In genomic region chr3:86788371-86788770, GRCh38 we compare ENCODE assay signal across 20 cellular contexts.
DNase-seq lines count a peak whose midpoint lies in the region; FAIRE-seq and TF ChIP-seq lines count a peak whose summit lies in the region.
"Had no signal": no experiment of that assay in that cellular context is flagged by ENCODE, and none has a peak within 500 bp of the region (broad histone marks: within the 10 kb centered on the region; RNA-seq: fewer than 3 reads in every experiment).

No MANE protein-coding gene starts in this region.

- DNase-seq in SJCRH30 (no peak), choroid plexus epithelial cell (ENCODE audit: low read depth) (peak; percentile 26), osteoblast (ENCODE audit: insufficient read length, low spot score, missing footprints) (no peak), NCI-H2081 treated with DMSO at 0.1 percent for 48 hours (lab: John Stamatoyannopoulos, UW) (no peak), iPS-NIHi7 (ENCODE audit: extremely low spot score) (no peak), superior temporal gyrus (ENCODE audit: extremely low spot score) (no peak), D721Med (ENCODE audit: insufficient read length, low spot score) (no peak)
- DNase-seq: CD4-positive, CD25-positive, alpha-beta regulatory T cell; DMS79; NCI-H1105; NCI-H1694; NCI-H2081; NCI-H446 treated with DMSO at 0.1 percent for 48 hours; NCI-H526 treated with DMSO at 0.1 percent for 48 hours; OCI-M1 had no signal

- FAIRE-seq in D721Med (lab: Jason Lieb, UNC), result no peak
- FAIRE-seq: GM12878, RCC 7860 had no signal

- H3K4me3 ChIP-seq in SJCRH30 (no peak overlapping the region), choroid plexus epithelial cell (ENCODE audit: low read depth, low read length) (no peak overlapping the region), osteoblast (ENCODE audit: insufficient read depth, low read length) (no peak overlapping the region)
- H3K4me3 ChIP-seq: GM12878, GM23338, HAP-1, SJSA1 had no signal

- H3K36me3 ChIP-seq in SJCRH30 (no peaks in the 10 kb centered on the region), osteoblast (ENCODE audit: insufficient read depth, low read length) (no peaks in the 10 kb centered on the region)
- H3K36me3 ChIP-seq: HAP-1, SJSA1 had no signal

- H3K27me3 ChIP-seq in SJCRH30 (no peaks in the 10 kb centered on the region), osteoblast (ENCODE audit: insufficient read depth, low read length) (no peaks in the 10 kb centered on the region)
- H3K27me3 ChIP-seq: SJSA1 had no signal

- H3K27ac ChIP-seq in SJCRH30 (peak overlapping the region; percentile 35), osteoblast (ENCODE audit: low read depth, low read length) (peak overlapping the region; percentile 45)

- H3K4me1 ChIP-seq in SJCRH30, result peaks cover 27% of the 10 kb centered on the region
- peaks cover 12% of the 10 kb centered on the region for H3K4me1 ChIP-seq in osteoblast (ENCODE audit: insufficient read depth, low read length)

- no peaks in the 10 kb centered on the region for H3K79me2 ChIP-seq in osteoblast (ENCODE audit: insufficient read depth, low read length)

- H3K4me2 ChIP-seq in osteoblast (ENCODE audit: insufficient read depth, low read length), result no peak overlapping the region
- H3K4me2 ChIP-seq: GM23338 had no signal

- H2AFZ ChIP-seq in osteoblast (ENCODE audit: low read length), result no peak overlapping the region
- H2AFZ ChIP-seq: GM23338 had no signal

- TF ChIP-seq CTCF in choroid plexus epithelial cell (conservative IDR thresholded peaks at IDR 0.05; ENCODE audit: low read depth, low read length), result no peak
- TF ChIP-seq CTCF in osteoblast (IDR thresholded peaks at IDR 0.05; ENCODE audit: extremely low read depth, low read depth, low read length), result no peak
- TF ChIP-seq CTCF in D721Med (IDR thresholded peaks at IDR 0.05; ENCODE audit: insufficient read depth, missing control alignments), result no peak

- no peaks in the 10 kb centered on the region for H4K20me1 ChIP-seq in osteoblast (ENCODE audit: insufficient read depth, low read length)

- H3K9me3 ChIP-seq in SJCRH30 (replicated peaks) (no peaks in the 10 kb centered on the region), osteoblast (ENCODE audit: low read depth, low read length) (no peaks in the 10 kb centered on the region)
- H3K9me3 ChIP-seq: HAP-1, SJSA1 had no signal
